36 cellular contexts compared by ENCODE assay signal in genomic region chr16:5595849-5596248, GRCh38.
"Had no signal": no experiment of that assay in that cellular context is flagged by ENCODE, and none has a peak within 500 bp of the region (broad histone marks: within the 10 kb centered on the region; RNA-seq: fewer than 3 reads in every experiment).

No MANE protein-coding gene starts in this region.

- DNase-seq: Karpas-422, Kasumi-1, MG63, MM.1S, MV-4-11, NCI-H1048, NCI-H1092, NCI-H1092 treated with DMSO at 0.1 percent for 48 hours, NCI-H1105, NCI-H1105 treated with DMSO at 0.1 percent for 48 hours, NCI-H1417, NCI-H1417 treated with DMSO at 0.1 percent for 48 hours, NCI-H1436, NCI-H1436 treated with DMSO at 0.1 percent for 48 hours, NCI-H146, NCI-H1694, NCI-H1694 treated with DMSO at 0.1 percent for 48 hours, NCI-H187, NCI-H187 treated with DMSO at 0.1 percent for 48 hours, NCI-H1930, NCI-H2029, NCI-H2029 treated with DMSO at 0.1 percent for 48 hours, NCI-H2081, NCI-H2081 treated with DMSO at 0.1 percent for 48 hours, NCI-H2107, NCI-H2171, NCI-H2171 treated with DMSO at 0.1 percent for 48 hours, NCI-H2227 treated with DMSO at 0.1 percent for 48 hours, NCI-H226, NCI-H345, NCI-H446, NCI-H446 treated with DMSO at 0.1 percent for 48 hours, NCI-H510A, NCI-H510A treated with DMSO at 0.1 percent for 48 hours, NCI-H524, NCI-H524 treated with DMSO at 0.1 percent for 48 hours had no signal

- H3K27me3 ChIP-seq: MG63 had no signal

- H3K36me3 ChIP-seq: MG63 had no signal

- H3K4me3 ChIP-seq: MG63 had no signal
